19 cellular contexts compared by ENCODE assay signal in genomic region chr10:103457896-103458583, GRCh38. TPM values are rescaled to one million over a fixed set of nuclear protein-coding genes. Genes with fewer than 3 reads are reported as not detected.
"Had no signal": no experiment of that assay in that cellular context is flagged by ENCODE, and none has a peak within 500 bp of the region (broad histone marks: within the 10 kb centered on the region; RNA-seq: fewer than 3 reads in every experiment).

No MANE protein-coding gene starts in this region.

- H3K36me3 Mint-ChIP-seq: activated CD4-positive, alpha-beta memory T cell treated with anti-CD3 and anti-CD28 coated beads for 36 hours; activated naive CD4-positive, alpha-beta T cell treated with anti-CD3 and anti-CD28 coated beads, Interleukin-2, amount 50 U/mL, for 72 hours; brain had no signal

- H3K27me3 Mint-ChIP-seq: activated CD4-positive, alpha-beta memory T cell treated with anti-CD3 and anti-CD28 coated beads for 36 hours; activated CD4-positive, alpha-beta T cell treated with anti-CD3 and anti-CD28 coated beads, Interleukin-2, amount 10 ng/mL, durations not matched to agents 7 days and 5 days; central memory CD8-positive, alpha-beta T cell had no signal

- H3K27ac Mint-ChIP-seq: activated CD4-positive, alpha-beta memory T cell treated with anti-CD3 and anti-CD28 coated beads for 36 hours had no signal

- H3K4me3 Mint-ChIP-seq: activated CD4-positive, alpha-beta memory T cell treated with anti-CD3 and anti-CD28 coated beads for 36 hours; activated CD4-positive, alpha-beta T cell treated with anti-CD3 and anti-CD28 coated beads, Interleukin-2, amount 10 ng/mL, durations not matched to agents 7 days and 5 days; activated T-cell treated with anti-CD3 and anti-CD28 coated beads, Interleukin-2, amount 50 U/mL, for 4 hours; brain had no signal

- DNase-seq: activated CD4-positive, CD25-positive, alpha-beta regulatory T cell; activated effector memory CD4-positive, alpha-beta T cell treated with anti-CD3 and anti-CD28 coated beads, Interleukin-2, amount 50 U/mL, for 16 hours; activated naive CD4-positive, alpha-beta T cell treated with Interleukin-2 at 50 U/mL for 16 hours; activated T-cell treated with anti-CD3 and anti-CD28 coated beads, Interleukin-2, amount 50 U/mL, for 4 hours; NCI-H1092; NCI-H1930 had no signal

- H3K9me3 Mint-ChIP-seq: activated CD4-positive, alpha-beta memory T cell treated with anti-CD3 and anti-CD28 coated beads for 36 hours; activated CD4-positive, alpha-beta T cell treated with anti-CD3 and anti-CD28 coated beads, Interleukin-2, amount 10 ng/mL, durations not matched to agents 7 days and 5 days; activated naive CD4-positive, alpha-beta T cell treated with anti-CD3 and anti-CD28 coated beads, Interleukin-2, amount 50 U/mL, for 72 hours; activated T-cell treated with anti-CD3 and anti-CD28 coated beads, Interleukin-2, amount 50 U/mL, for 4 hours; brain; central memory CD8-positive, alpha-beta T cell had no signal

- H3K4me3 ChIP-seq: SK-N-MC had no signal

- H3K27ac ChIP-seq: SK-N-MC, VCaP had no signal

RNA-seq across cellular contexts. Expression of gene CALHM1, which starts 0.7 kb away (rescaled TPM):
- total RNA-seq: activated CD4-positive, alpha-beta memory T cell treated with anti-CD3 and anti-CD28 coated beads for 36 hours; activated naive CD4-positive, alpha-beta T cell treated with anti-CD3 and anti-CD28 coated beads, Interleukin-2, amount 50 U/mL, for 72 hours; activated T-cell treated with anti-CD3 and anti-CD28 coated beads, Interleukin-2, amount 50 U/mL, for 4 hours; astrocyte; LHCN-M2; M059J; RPMI7951 had no signal

RNA-seq across cellular contexts. Expression of gene CALHM2, which starts 5.9 kb away (rescaled TPM):
- total RNA-seq: OCI-LY7 had no signal

RNA-seq across cellular contexts. Expression of gene CALHM3, which starts 21.0 kb away (rescaled TPM):
- total RNA-seq: activated CD4-positive, alpha-beta memory T cell treated with anti-CD3 and anti-CD28 coated beads for 36 hours; activated naive CD4-positive, alpha-beta T cell treated with anti-CD3 and anti-CD28 coated beads, Interleukin-2, amount 50 U/mL, for 72 hours; activated T-cell treated with anti-CD3 and anti-CD28 coated beads, Interleukin-2, amount 50 U/mL, for 4 hours; astrocyte; LHCN-M2; OCI-LY7; T-helper 2 cell treated with Interferon-gamma antibody and Interleukin-4, amounts not matched to agents 100 ng/mL and 5 ng/mL, for 36 hours had no signal

RNA-seq across cellular contexts. Expression of gene NEURL1, which starts 35.5 kb away (rescaled TPM):
- total RNA-seq: RPMI7951 had no signal
